ENCODE assay signal across 2 cellular contexts in the genomic region with DNA sequence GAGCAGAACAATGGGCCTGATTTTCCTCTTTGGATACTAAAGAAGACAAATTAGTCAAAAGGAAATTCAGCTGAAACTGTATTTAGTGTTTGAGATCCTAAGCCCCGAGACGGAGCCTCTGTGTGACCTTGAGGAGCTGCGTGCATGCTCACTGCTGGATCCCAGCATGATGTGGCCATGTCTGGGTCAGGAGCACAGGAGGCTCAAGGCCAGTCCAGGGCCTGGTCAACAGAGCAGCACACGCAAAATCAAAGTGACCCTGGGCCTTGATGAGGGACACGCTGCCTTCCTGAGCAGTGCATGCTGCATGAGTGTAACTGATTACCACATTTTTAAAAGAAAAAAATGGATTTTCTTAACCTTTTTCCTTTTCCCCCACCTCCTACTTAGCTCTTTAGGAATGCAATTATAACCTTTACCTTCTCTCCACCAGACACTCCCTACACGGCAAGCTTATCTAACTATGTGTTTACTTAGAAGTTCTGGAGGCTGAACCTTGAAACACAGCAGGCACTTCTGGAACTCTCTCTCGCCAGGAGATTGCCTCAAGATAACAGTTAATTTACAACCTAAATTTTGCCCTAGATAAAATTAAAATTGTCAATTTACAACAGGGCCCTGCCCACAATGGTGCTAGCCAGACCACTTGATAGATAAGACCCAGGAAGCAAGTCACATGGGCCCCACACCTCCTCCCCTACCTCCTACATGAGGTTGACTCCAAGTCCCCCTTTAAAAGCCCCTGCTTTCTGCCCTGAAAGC.
TF ChIP-seq lines count a peak whose summit lies in the region.

No MANE protein-coding gene starts in this region.

TF ChIP-seq in HEK293, 187 proteins besides CTCF, POLR2A, EP300 and RAD21 (continued from another document):
- TF ChIP-seq, protein P1, sequence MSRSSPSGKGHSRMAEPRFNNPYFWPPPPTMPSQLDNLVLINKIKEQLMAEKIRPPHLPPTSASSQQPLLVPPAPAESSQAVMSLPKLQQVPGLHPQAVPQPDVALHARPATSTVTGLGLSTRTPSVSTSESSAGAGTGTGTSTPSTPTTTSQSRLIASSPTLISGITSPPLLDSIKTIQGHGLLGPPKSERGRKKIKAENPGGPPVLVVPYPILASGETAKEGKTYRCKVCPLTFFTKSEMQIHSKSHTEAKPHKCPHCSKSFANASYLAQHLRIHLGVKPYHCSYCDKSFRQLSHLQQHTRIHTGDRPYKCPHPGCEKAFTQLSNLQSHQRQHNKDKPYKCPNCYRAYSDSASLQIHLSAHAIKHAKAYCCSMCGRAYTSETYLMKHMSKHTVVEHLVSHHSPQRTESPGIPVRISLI (tag by site-specific recombination; IDR thresholded peaks at IDR 0.05), result no peak
- TF ChIP-seq FEZF1 (tag by site-specific recombination; IDR thresholded peaks at IDR 0.05) (peak; percentile 32; the same call in 1 of the 2 replicates), GFI1B (tag by site-specific recombination; IDR thresholded peaks at IDR 0.05) (no peak), GLIS2 (tag by site-specific recombination; IDR thresholded peaks at IDR 0.05) (no peak), TRIM28 (IDR thresholded peaks at IDR 0.05; ENCODE audit: borderline replicate concordance, low read length) (no peak; the same call in 1 of the 2 replicates), SP7 (tag by site-specific recombination; IDR thresholded peaks at IDR 0.05) (peak; percentile 56), ZNF777 (tag by site-specific recombination; IDR thresholded peaks at IDR 0.05; ENCODE audit: borderline replicate concordance) (no peak), ZSCAN16 (tag by site-specific recombination; IDR thresholded peaks at IDR 0.05) (no peak), ZNF37A (tag by site-specific recombination; IDR thresholded peaks at IDR 0.05) (no peak), HOXA7 (CRISPR knock-in tag; IDR thresholded peaks at IDR 0.05; ENCODE audit: borderline replicate concordance) (no peak), ZNF555 (tag by site-specific recombination; conservative IDR thresholded peaks at IDR 0.05) (no peak), ZNF791 (tag by site-specific recombination; IDR thresholded peaks at IDR 0.05) (no peak), ZNF433 (tag by site-specific recombination; IDR thresholded peaks at IDR 0.05; ENCODE audit: low read depth) (no peak)
- TF ChIP-seq, protein P2, sequence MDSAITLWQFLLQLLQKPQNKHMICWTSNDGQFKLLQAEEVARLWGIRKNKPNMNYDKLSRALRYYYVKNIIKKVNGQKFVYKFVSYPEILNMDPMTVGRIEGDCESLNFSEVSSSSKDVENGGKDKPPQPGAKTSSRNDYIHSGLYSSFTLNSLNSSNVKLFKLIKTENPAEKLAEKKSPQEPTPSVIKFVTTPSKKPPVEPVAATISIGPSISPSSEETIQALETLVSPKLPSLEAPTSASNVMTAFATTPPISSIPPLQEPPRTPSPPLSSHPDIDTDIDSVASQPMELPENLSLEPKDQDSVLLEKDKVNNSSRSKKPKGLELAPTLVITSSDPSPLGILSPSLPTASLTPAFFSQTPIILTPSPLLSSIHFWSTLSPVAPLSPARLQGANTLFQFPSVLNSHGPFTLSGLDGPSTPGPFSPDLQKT (IDR thresholded peaks at IDR 0.05; ENCODE audit: borderline replicate concordance, low read depth, low read length), result no peak
- TF ChIP-seq, protein P3, sequence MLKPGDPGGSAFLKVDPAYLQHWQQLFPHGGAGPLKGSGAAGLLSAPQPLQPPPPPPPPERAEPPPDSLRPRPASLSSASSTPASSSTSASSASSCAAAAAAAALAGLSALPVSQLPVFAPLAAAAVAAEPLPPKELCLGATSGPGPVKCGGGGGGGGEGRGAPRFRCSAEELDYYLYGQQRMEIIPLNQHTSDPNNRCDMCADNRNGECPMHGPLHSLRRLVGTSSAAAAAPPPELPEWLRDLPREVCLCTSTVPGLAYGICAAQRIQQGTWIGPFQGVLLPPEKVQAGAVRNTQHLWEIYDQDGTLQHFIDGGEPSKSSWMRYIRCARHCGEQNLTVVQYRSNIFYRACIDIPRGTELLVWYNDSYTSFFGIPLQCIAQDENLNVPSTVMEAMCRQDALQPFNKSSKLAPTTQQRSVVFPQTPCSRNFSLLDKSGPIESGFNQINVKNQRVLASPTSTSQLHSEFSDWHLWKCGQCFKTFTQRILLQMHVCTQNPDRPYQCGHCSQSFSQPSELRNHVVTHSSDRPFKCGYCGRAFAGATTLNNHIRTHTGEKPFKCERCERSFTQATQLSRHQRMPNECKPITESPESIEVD (tag by site-specific recombination; IDR thresholded peaks at IDR 0.05), result peak; percentile 64

TF ChIP-seq in HepG2, 621 proteins besides CTCF, POLR2A, EP300 and RAD21 (continued from another document and continues in another):
- TF ChIP-seq, protein P4, sequence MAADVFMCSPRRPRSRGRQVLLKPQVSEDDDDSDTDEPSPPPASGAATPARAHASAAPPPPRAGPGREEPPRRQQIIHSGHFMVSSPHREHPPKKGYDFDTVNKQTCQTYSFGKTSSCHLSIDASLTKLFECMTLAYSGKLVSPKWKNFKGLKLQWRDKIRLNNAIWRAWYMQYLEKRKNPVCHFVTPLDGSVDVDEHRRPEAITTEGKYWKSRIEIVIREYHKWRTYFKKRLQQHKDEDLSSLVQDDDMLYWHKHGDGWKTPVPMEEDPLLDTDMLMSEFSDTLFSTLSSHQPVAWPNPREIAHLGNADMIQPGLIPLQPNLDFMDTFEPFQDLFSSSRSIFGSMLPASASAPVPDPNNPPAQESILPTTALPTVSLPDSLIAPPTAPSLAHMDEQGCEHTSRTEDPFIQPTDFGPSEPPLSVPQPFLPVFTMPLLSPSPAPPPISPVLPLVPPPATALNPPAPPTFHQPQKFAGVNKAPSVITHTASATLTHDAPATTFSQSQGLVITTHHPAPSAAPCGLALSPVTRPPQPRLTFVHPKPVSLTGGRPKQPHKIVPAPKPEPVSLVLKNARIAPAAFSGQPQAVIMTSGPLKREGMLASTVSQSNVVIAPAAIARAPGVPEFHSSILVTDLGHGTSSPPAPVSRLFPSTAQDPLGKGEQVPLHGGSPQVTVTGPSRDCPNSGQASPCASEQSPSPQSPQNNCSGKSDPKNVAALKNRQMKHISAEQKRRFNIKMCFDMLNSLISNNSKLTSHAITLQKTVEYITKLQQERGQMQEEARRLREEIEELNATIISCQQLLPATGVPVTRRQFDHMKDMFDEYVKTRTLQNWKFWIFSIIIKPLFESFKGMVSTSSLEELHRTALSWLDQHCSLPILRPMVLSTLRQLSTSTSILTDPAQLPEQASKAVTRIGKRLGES (CRISPR knock-in tag; IDR thresholded peaks at IDR 0.05; ENCODE audit: borderline replicate concordance), result peak; percentile 79; the same call in 1 of the 2 replicates
- TF ChIP-seq BRF2 (CRISPR knock-in tag; IDR thresholded peaks at IDR 0.05) (0 out of 2 replicates have a peak, but pooled peaks have one; percentile 63), ZNF292 (CRISPR knock-in tag; IDR thresholded peaks at IDR 0.05; ENCODE audit: borderline replicate concordance, low read depth) (peak; percentile 91; the same call in 1 of the 2 replicates), STAG1 (CRISPR knock-in tag; IDR thresholded peaks at IDR 0.05) (peak; percentile 26), ERF (CRISPR knock-in tag; IDR thresholded peaks at IDR 0.05) (peak; percentile 44; the same call in 1 of the 2 replicates), MLX (CRISPR knock-in tag; IDR thresholded peaks at IDR 0.05) (peak; percentile 89), TFDP1 (CRISPR knock-in tag; IDR thresholded peaks at IDR 0.05; ENCODE audit: borderline replicate concordance) (peak; percentile 14; the same call in 1 of the 2 replicates), TARDBP (CRISPR knock-in tag; IDR thresholded peaks at IDR 0.05) (peak; percentile 60; the same call in 1 of the 2 replicates), SOX6 (IDR thresholded peaks at IDR 0.05) (no peak), SOX6 (CRISPR knock-in tag; IDR thresholded peaks at IDR 0.05) (peak; percentile 57), ZNF629 (CRISPR knock-in tag; conservative IDR thresholded peaks at IDR 0.05) (0 out of 2 replicates have a peak, but pooled peaks have one; percentile 18), ESRRA (CRISPR knock-in tag; IDR thresholded peaks at IDR 0.05; ENCODE audit: low read depth) (peak; percentile 87; the same call in 1 of the 2 replicates), RFX5 (IDR thresholded peaks at IDR 0.05; ENCODE audit: low read depth, low read length) (no peak), TCF12 (IDR thresholded peaks at IDR 0.05) (no peak), TCF12 (CRISPR knock-in tag; IDR thresholded peaks at IDR 0.05) (no peak), GATAD2A (CRISPR knock-in tag; IDR thresholded peaks at IDR 0.05) (peak; percentile 76), NFIB (CRISPR knock-in tag; IDR thresholded peaks at IDR 0.05; ENCODE audit: borderline replicate concordance) (no peak), ZNF652 (CRISPR knock-in tag; IDR thresholded peaks at IDR 0.05; ENCODE audit: borderline replicate concordance, low read depth) (no peak), PLRG1 (conservative IDR thresholded peaks at IDR 0.05) (no peak)
- TF ChIP-seq, protein P5, sequence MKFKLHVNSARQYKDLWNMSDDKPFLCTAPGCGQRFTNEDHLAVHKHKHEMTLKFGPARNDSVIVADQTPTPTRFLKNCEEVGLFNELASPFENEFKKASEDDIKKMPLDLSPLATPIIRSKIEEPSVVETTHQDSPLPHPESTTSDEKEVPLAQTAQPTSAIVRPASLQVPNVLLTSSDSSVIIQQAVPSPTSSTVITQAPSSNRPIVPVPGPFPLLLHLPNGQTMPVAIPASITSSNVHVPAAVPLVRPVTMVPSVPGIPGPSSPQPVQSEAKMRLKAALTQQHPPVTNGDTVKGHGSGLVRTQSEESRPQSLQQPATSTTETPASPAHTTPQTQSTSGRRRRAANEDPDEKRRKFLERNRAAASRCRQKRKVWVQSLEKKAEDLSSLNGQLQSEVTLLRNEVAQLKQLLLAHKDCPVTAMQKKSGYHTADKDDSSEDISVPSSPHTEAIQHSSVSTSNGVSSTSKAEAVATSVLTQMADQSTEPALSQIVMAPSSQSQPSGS (CRISPR knock-in tag; IDR thresholded peaks at IDR 0.05), result 0 out of 2 replicates have a peak, but pooled peaks have one; percentile 39
- TF ChIP-seq, protein P6, sequence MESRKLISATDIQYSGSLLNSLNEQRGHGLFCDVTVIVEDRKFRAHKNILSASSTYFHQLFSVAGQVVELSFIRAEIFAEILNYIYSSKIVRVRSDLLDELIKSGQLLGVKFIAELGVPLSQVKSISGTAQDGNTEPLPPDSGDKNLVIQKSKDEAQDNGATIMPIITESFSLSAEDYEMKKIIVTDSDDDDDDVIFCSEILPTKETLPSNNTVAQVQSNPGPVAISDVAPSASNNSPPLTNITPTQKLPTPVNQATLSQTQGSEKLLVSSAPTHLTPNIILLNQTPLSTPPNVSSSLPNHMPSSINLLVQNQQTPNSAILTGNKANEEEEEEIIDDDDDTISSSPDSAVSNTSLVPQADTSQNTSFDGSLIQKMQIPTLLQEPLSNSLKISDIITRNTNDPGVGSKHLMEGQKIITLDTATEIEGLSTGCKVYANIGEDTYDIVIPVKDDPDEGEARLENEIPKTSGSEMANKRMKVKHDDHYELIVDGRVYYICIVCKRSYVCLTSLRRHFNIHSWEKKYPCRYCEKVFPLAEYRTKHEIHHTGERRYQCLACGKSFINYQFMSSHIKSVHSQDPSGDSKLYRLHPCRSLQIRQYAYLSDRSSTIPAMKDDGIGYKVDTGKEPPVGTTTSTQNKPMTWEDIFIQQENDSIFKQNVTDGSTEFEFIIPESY (CRISPR knock-in tag; IDR thresholded peaks at IDR 0.05), result 0 out of 2 replicates have a peak, but pooled peaks have one; percentile 39
- TF ChIP-seq, protein P7, sequence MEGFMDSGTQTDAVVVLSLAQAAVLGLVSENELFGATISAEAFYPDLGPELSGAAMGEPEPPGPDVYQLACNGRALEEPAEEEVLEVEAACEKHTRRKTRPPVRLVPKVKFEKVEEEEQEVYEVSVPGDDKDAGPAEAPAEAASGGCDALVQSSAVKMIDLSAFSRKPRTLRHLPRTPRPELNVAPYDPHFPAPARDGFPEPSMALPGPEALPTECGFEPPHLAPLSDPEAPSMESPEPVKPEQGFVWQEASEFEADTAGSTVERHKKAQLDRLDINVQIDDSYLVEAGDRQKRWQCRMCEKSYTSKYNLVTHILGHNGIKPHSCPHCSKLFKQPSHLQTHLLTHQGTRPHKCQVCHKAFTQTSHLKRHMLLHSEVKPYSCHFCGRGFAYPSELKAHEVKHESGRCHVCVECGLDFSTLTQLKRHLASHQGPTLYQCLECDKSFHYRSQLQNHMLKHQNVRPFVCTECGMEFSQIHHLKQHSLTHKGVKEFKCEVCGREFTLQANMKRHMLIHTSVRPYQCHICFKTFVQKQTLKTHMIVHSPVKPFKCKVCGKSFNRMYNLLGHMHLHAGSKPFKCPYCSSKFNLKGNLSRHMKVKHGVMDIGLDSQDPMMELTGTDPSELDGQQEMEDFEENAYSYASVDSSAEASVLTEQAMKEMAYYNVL (CRISPR knock-in tag; IDR thresholded peaks at IDR 0.05; ENCODE audit: borderline replicate concordance), result 0 out of 2 replicates have a peak, but pooled peaks have one; percentile 12
- TF ChIP-seq, protein P8, sequence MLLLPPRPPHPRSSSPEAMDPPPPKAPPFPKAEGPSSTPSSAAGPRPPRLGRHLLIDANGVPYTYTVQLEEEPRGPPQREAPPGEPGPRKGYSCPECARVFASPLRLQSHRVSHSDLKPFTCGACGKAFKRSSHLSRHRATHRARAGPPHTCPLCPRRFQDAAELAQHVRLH (CRISPR knock-in tag; IDR thresholded peaks at IDR 0.05; ENCODE audit: borderline replicate concordance, low read depth), result peak; percentile 45; the same call in 1 of the 2 replicates
